9 cellular contexts compared by ENCODE assay signal in the genomic region with DNA sequence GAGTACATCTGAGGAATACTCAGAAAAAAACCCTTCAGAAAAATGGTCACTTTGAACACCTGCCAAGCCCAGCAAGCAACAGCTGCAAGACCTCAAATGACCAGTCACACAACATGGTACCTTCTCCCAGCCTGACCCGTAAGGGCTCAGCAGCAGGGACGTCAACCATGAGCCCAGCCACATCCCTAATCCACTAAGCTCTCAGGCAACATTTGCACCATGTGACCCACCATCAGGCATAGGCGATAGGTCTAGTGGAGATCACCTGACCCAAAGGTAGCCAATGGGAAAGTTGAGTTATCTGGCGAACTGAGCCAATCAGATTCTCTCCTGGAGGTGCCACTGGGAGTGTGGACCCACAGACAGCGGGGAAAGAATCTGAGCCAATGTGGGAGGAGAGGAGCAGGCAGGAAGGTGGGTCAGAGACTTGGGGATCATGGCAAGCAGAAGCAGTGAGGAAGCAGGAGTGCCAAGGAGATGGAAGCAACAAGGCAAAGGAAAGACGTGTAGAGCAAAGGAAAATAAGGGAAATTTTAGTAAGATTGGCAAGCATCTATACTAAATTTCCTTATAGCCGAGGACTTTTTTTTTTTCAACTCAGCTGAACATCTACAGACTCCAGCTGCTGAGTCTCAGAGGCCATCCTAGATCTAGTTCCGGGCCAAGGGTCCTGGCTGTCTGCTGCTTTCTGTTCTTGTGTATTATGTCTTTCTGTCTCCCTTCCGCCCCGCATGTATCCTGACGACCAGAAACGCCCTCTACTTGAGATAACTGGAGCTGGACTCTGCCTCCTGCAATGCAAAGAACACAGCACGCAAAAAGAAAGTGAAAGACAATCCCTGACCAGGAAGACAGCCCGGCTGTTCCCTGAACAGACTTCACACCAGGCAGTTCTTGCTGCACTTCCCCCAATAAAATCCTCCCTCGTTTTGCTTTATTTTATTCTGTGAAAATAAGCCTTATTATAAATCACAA. TPM values are rescaled to one million over a fixed set of nuclear protein-coding genes. Genes with fewer than 3 reads are reported as not detected.
DNase-seq lines count a peak whose midpoint lies in the region; ATAC-seq and TF ChIP-seq lines count a peak whose summit lies in the region.
"Had no signal": no experiment of that assay in that cellular context is flagged by ENCODE, and none has a peak within 500 bp of the region (broad histone marks: within the 10 kb centered on the region; RNA-seq: fewer than 3 reads in every experiment).

No MANE protein-coding gene starts in this region.

- DNase-seq in Ammon's horn (ENCODE audit: low spot score) (peak; percentile 60), NOMO-1 treated with dmso at 0.1 percent for 144 hours (lab: John Stamatoyannopoulos, UW; ENCODE audit: unreplicated experiment) (peak; percentile 45), choroid plexus epithelial cell (ENCODE audit: low read depth) (peak; percentile 96), midbrain (lab: John Stamatoyannopoulos, UW) (peak; percentile 49), tibial nerve (ENCODE audit: low spot score in 2 of 2) (peak in 1 of 2 donors; percentile 46), inferior parietal cortex (ENCODE audit: extremely low spot score) (no peak)

- peaks cover 0 to 11% (median 0%) of the 10 kb centered on the region in 3 donors for H3K36me3 ChIP-seq in tibial nerve

- H3K27ac ChIP-seq in tibial nerve, result peak overlapping the region; percentile 73 to 95 (median 84)

- peaks cover 5 to 34% (median 23%) of the 10 kb centered on the region in 4 donors for H3K4me1 ChIP-seq in tibial nerve

- ATAC-seq in GM21737 (IDR thresholded peaks at IDR 0.05; ENCODE audit: unreplicated experiment), result no peak

- TF ChIP-seq POLR2A in GM19193 (IDR thresholded peaks at IDR 0.05; ENCODE audit: extremely low read depth, insufficient read depth, insufficient read length) (peak; percentile 21), tibial nerve (IDR thresholded peaks at IDR 0.05) (no peak)

- TF ChIP-seq CTCF in choroid plexus epithelial cell (conservative IDR thresholded peaks at IDR 0.05; ENCODE audit: low read depth, low read length) (peak; percentile 53), tibial nerve (IDR thresholded peaks at IDR 0.05) (no peak)

- 44% methylated on average over 15 of the region's 15 CpGs for WGBS in tibial nerve, 2 donors

- peak overlapping the region; percentile 19 for H3K4me3 ChIP-seq in choroid plexus epithelial cell (ENCODE audit: low read depth, low read length)
- H3K4me3 ChIP-seq in tibial nerve, result peak overlapping the region; percentile 5 to 31 (median 24)

- H3K27me3 ChIP-seq in tibial nerve, result no peaks in the 10 kb centered on the region

- H3K9me3 ChIP-seq in tibial nerve, result no peaks in the 10 kb centered on the region

- TF ChIP-seq EP300 in tibial nerve (IDR thresholded peaks at IDR 0.05), result no peak

RNA-seq across cellular contexts. Expression of a gene that starts 11.0 kb away (rescaled TPM):
- total RNA-seq in tibial nerve, result under 1 TPM in 1 of 4 donors, not detected in 3; 0.90 TPM
- total RNA-seq: mononuclear cell had no signal

RNA-seq across cellular contexts. Expression of a gene that starts 37.6 kb away (rescaled TPM):
- 10 to 100 TPM in 3 of 4 donors, 1 to 10 TPM in 1; 6.3 to 43.7 (median 23.0) TPM for total RNA-seq in tibial nerve

RNA-seq across cellular contexts. Expression of a gene that starts 40.1 kb away (rescaled TPM):
- total RNA-seq in tibial nerve, result 100 to 1,000 TPM; 140 to 185 (median 157) TPM
